In the genomic region with DNA sequence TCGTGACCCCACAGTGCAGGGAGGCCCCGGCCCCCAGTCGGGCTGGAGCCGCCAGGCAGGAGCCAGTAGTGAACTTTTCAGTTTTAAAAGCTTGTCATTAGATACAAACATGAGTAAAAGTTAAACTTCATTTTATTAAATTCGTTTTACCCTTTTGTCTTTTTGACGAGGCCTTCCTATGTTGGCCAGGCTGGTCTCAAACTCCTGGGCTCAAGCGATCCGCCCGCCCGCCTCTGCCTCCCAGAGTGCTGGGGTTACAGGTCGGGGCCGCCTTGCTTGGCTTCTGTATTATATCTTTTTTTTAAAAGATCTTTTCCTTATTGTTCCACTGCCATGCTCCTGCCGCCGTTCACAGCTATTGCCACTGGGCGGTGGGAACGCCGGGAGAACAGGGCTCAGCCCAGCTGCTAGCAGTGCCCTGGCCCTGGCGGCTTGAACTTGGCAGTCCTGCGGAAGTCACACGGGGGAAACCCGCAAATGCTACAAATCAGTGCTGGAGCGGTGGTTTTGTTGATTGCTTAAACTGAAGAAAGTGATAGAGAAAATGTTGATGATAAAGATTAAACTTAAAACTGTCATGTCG, we compare ENCODE assay signal across 7 cellular contexts. TPM values are rescaled to one million over a fixed set of nuclear protein-coding genes. Genes with fewer than 3 reads are reported as not detected.
DNase-seq lines count a peak whose midpoint lies in the region; TF ChIP-seq lines count a peak whose summit lies in the region.

No MANE protein-coding gene starts in this region.

- H2AFZ ChIP-seq in neuron (ENCODE audit: low read depth, low read length) = peak overlapping the region; percentile 86

- H3K4me3 ChIP-seq in HUES48 (ENCODE audit: low read depth, low read length) (peak overlapping the region; percentile 98), neuron (ENCODE audit: low read length) (peak overlapping the region; percentile 88), transverse colon (peak overlapping the region; percentile 49 to 97 (median 78))

- peak; percentile 22 for TF ChIP-seq CTCF in GM12873 (IDR thresholded peaks at IDR 0.05; ENCODE audit: insufficient read depth, low read depth, low read length, missing control alignments)
- TF ChIP-seq CTCF in transverse colon (IDR thresholded peaks at IDR 0.05) = peak; percentile 24 to 75 (median 40)

- H3K36me3 ChIP-seq in HUES48 (ENCODE audit: control insufficient read depth, insufficient read depth, low read length) (peaks cover 17% of the 10 kb centered on the region), neuron (ENCODE audit: insufficient read depth, low read length) (peaks cover 20% of the 10 kb centered on the region), transverse colon (no peaks in the 10 kb centered on the region)

- DNase-seq in RKO (ENCODE audit: low spot score) = peak; percentile 87
- peak; percentile 54 for DNase-seq in activated naive CD4-positive, alpha-beta T cell treated with Interleukin-2 at 50 U/mL for 16 hours
- DNase-seq in foreskin melanocyte = peak; percentile 80
- DNase-seq in transverse colon = peak; percentile 83

- H3K27me3 ChIP-seq in HUES48 (ENCODE audit: control insufficient read depth, insufficient read depth, low read length) (peaks cover 6% of the 10 kb centered on the region), neuron (ENCODE audit: insufficient read depth, low read length) (no peaks in the 10 kb centered on the region), transverse colon (no peaks in the 10 kb centered on the region)

- no peak for TF ChIP-seq POLR2A in transverse colon (IDR thresholded peaks at IDR 0.05)

- 7 to 10% methylated on average over 13 to 23 of the region's 23 CpGs for WGBS in transverse colon (ENCODE audit: low coverage in 1 of 2), 2 donors

- H3K27ac ChIP-seq in HUES48 (ENCODE audit: low read depth, low read length) = peak overlapping the region; percentile 99
- peak overlapping the region; percentile 96 to 98 (median 96) for H3K27ac ChIP-seq in transverse colon

- no peak overlapping the region; the same call in 1 of the 2 replicates for H3K9ac ChIP-seq in HUES48 (ENCODE audit: low read depth, low read length)

- intact Hi-C loops in transverse colon (cut with DNase I; ENCODE audit: low total_unique reads) = no loop called here

- in situ Hi-C loops in transverse colon (cut with MboI; ENCODE audit: low pct_ligation_motif_present in 1 of 4, low pct_unique_long_range_greater_than_20kb in 1 of 4, low sequenced_read_pairs in 3 of 4) = no loop called here

- H3K9me3 ChIP-seq in HUES48 (ENCODE audit: control insufficient read depth, insufficient read depth, low read length) (no peaks in the 10 kb centered on the region), neuron (ENCODE audit: low read length) (no peaks in the 10 kb centered on the region), transverse colon (no peaks in the 10 kb centered on the region)

- TF ChIP-seq EP300 in transverse colon (IDR thresholded peaks at IDR 0.05; ENCODE audit: low read depth) = no peak

- H3K4me1 ChIP-seq in HUES48 (ENCODE audit: control insufficient read depth, insufficient read depth, low read length) (peaks cover 6% of the 10 kb centered on the region; the same call in 1 of the 2 replicates), neuron (ENCODE audit: insufficient read depth, low read length) (peaks cover 8% of the 10 kb centered on the region), transverse colon (peaks cover 0 to 24% (median 15%) of the 10 kb centered on the region in 4 donors)

RNA-seq across cellular contexts. Expression of a gene that starts 1.0 kb away (rescaled TPM):
- 10 to 100 TPM; 22.0 to 80.4 (median 31.8) TPM for total RNA-seq in transverse colon

RNA-seq across cellular contexts. Expression of a gene that starts 49.4 kb away (rescaled TPM):
- 1 to 10 TPM in 1 of 4 donors, under 1 TPM in 2, not detected in 1; 0.14 to 1.9 (median 0.64) TPM for total RNA-seq in transverse colon

Comparison
In these comparisons a context has a peak if more than half of its experiments do, and no peak if none do; other contexts are left out.
1. Peak in every context shown above with its lines: DNase-seq, H3K4me3 ChIP-seq and H3K27ac ChIP-seq.